Comparison of ENCODE assay signal across 15 cellular contexts in genomic region chr10:99537381-99538286, GRCh38. TPM values are rescaled to one million over a fixed set of nuclear protein-coding genes. Genes with fewer than 3 reads are reported as not detected.
A peak's percentile ranks its signal among the peaks of the same experiment; 100 is the strongest.
DNase-seq lines count a peak whose midpoint lies in the region; ATAC-seq and TF ChIP-seq lines count a peak whose summit lies in the region.
"Had no signal": no experiment of that assay in that cellular context is flagged by ENCODE, and none has a peak within 500 bp of the region (broad histone marks: within the 10 kb centered on the region; RNA-seq: fewer than 3 reads in every experiment).

No MANE protein-coding gene starts in this region.

- intact Hi-C loops in right cardiac atrium (cut with DNase I): no loop called here
- intact Hi-C loops in heart right ventricle (cut with DNase I): no loop called here
- intact Hi-C loops in mucosa of descending colon (cut with DNase I, micrococcal nuclease): loop anchor here in 1 of 2 donors (5.0 kb wide), 1 partner anchor 105 kb away; the partner anchor contains the start of gene GOT1

- no peak for TF ChIP-seq POLR2A in suprapubic skin (IDR thresholded peaks at IDR 0.05)

- 6% methylated on average over 43 of the region's 43 CpGs for WGBS in right cardiac atrium
- WGBS in heart right ventricle, 2 donors: 7% methylated on average over 42 to 43 of the region's 43 CpGs
- WGBS in suprapubic skin: 24% methylated on average over 32 of the region's 43 CpGs

- H3K4me3 ChIP-seq in right cardiac atrium (ENCODE audit: low read length): peak overlapping the region; percentile 11
- peak overlapping the region in 3 of 10 donors; percentile 20 to 36 (median 32) for H3K4me3 ChIP-seq in heart right ventricle
- H3K4me3 ChIP-seq in mucosa of descending colon: no peak overlapping the region
- H3K4me3 ChIP-seq in suprapubic skin: peak overlapping the region; percentile 50
- no peak overlapping the region for H3K4me3 ChIP-seq in brain microvascular endothelial cell (ENCODE audit: low read depth, low read length)

- DNase-seq in right cardiac atrium (no peak), heart right ventricle (no peak), mucosa of descending colon (no peak), suprapubic skin (ENCODE audit: low spot score in 2 of 2) (no peak), brain microvascular endothelial cell (no peak), ACHN (no peak), T1000 (lab: John Stamatoyannopoulos, UW) (no peak)
- DNase-seq: activated gamma-delta T cell, DMS79 treated with DMSO at 0.1 percent for 48 hours, NCI-H187, NCI-H526 treated with DMSO at 0.1 percent for 48 hours had no signal

- H3K4me1 ChIP-seq in right cardiac atrium (ENCODE audit: control insufficient read depth, insufficient read depth, low read length) (peaks cover 8% of the 10 kb centered on the region), heart right ventricle (peaks cover 7 to 55% (median 40%) of the 10 kb centered on the region in 9 donors), mucosa of descending colon (ENCODE audit: low read depth) (peaks cover 33% of the 10 kb centered on the region), suprapubic skin (peaks cover 54% of the 10 kb centered on the region)
- H3K4me1 ChIP-seq: parathyroid adenoma had no signal

- peaks cover 0 to 18% (median 15%) of the 10 kb centered on the region in 5 experiments for H3K9me3 Mint-ChIP-seq in brain

- no peak for TF ChIP-seq EP300 in suprapubic skin (IDR thresholded peaks at IDR 0.05)

- no peaks in the 10 kb centered on the region for H3K9me3 ChIP-seq in right cardiac atrium (ENCODE audit: control insufficient read depth, low read length)
- H3K9me3 ChIP-seq in heart right ventricle: no peaks in the 10 kb centered on the region
- no peaks in the 10 kb centered on the region for H3K9me3 ChIP-seq in mucosa of descending colon
- H3K9me3 ChIP-seq in suprapubic skin: no peaks in the 10 kb centered on the region

- no peak for TF ChIP-seq CTCF in heart right ventricle (IDR thresholded peaks at IDR 0.05)
- no peak for TF ChIP-seq CTCF in brain (conservative IDR thresholded peaks at IDR 0.05)
- no peak for TF ChIP-seq CTCF in mucosa of descending colon (IDR thresholded peaks at IDR 0.05)
- TF ChIP-seq CTCF in suprapubic skin (IDR thresholded peaks at IDR 0.05): no peak
- no peak for TF ChIP-seq CTCF in brain microvascular endothelial cell (IDR thresholded peaks at IDR 0.05; ENCODE audit: low read depth, low read length, missing control alignments)

- H3K4me3 Mint-ChIP-seq in brain: peak overlapping the region; percentile 18 to 82 (median 81)

- ATAC-seq in right cardiac atrium: no peak
- no peak for ATAC-seq in heart right ventricle
- peak; percentile 3 for ATAC-seq in mucosa of descending colon
- ATAC-seq: activated CD8-positive, alpha-beta T cell treated with anti-CD3 and anti-CD28 coated beads, Interleukin-2, amount 10 ng/mL, durations not matched to agents 7 days and 5 days; Right ventricle myocardium inferior had no signal

- peaks cover 97% of the 10 kb centered on the region for H3K27me3 Mint-ChIP-seq in brain

- H3K36me3 Mint-ChIP-seq in brain: no peaks in the 10 kb centered on the region

- H3K4me1 Mint-ChIP-seq in brain: peaks cover 48% of the 10 kb centered on the region

- no peak overlapping the region for H3K27ac Mint-ChIP-seq in brain
- H3K27ac Mint-ChIP-seq: activated CD8-positive, alpha-beta T cell treated with anti-CD3 and anti-CD28 coated beads, Interleukin-2, amount 10 ng/mL, durations not matched to agents 7 days and 5 days had no signal

- no peak overlapping the region for H3K27ac ChIP-seq in right cardiac atrium (ENCODE audit: low read length)
- no peak overlapping the region for H3K27ac ChIP-seq in heart right ventricle
- H3K27ac ChIP-seq in suprapubic skin: no peak overlapping the region
- H3K27ac ChIP-seq in brain microvascular endothelial cell: no peak overlapping the region
- H3K27ac ChIP-seq: parathyroid adenoma had no signal

- in situ Hi-C loops in brain microvascular endothelial cell (cut with HindIII; ENCODE audit: low pct_ligation_motif_present, low sequenced_read_pairs) (no loop called here), ACHN (cut with HindIII; ENCODE audit: low pct_ligation_motif_present, low pct_unique_long_range_greater_than_20kb, low sequenced_read_pairs) (no loop called here)

- H3K27me3 ChIP-seq in right cardiac atrium (ENCODE audit: control insufficient read depth, insufficient read depth) (no peaks in the 10 kb centered on the region), heart right ventricle (peaks cover 43 to 100% (median 99%) of the 10 kb centered on the region in 7 donors), suprapubic skin (peaks cover 100% of the 10 kb centered on the region), brain microvascular endothelial cell (replicated peaks) (peaks cover 95% of the 10 kb centered on the region)

- H3K36me3 ChIP-seq in heart right ventricle (no peaks in the 10 kb centered on the region), mucosa of descending colon (ENCODE audit: low read depth) (no peaks in the 10 kb centered on the region), suprapubic skin (no peaks in the 10 kb centered on the region), brain microvascular endothelial cell (replicated peaks) (no peaks in the 10 kb centered on the region)

RNA-seq across cellular contexts. Expression of gene NKX2-3, which starts 4.9 kb away (rescaled TPM):
- total RNA-seq in right cardiac atrium (not detected), heart right ventricle (not detected), mucosa of descending colon (10 to 100 TPM in 2 of 3 donors, 1 to 10 TPM in 1; 4.9 to 38.5 (median 11.0) TPM), suprapubic skin (not detected)
- polyA plus RNA-seq in right cardiac atrium (not detected), heart right ventricle (not detected), brain (ENCODE audit: insufficient read depth, low read depth, low replicate concordance) (not detected)
- total RNA-seq: activated CD8-positive, alpha-beta T cell treated with anti-CD3 and anti-CD28 coated beads, Interleukin-2, amount 10 ng/mL, durations not matched to agents 7 days and 5 days; Right ventricle myocardium inferior had no signal

Comparison
In these comparisons a context has a peak if more than half of its experiments do, and no peak if none do; other contexts are left out.
1. H3K4me3 ChIP-seq: peak in right cardiac atrium (single experiment) and suprapubic skin (single experiment); none in mucosa of descending colon (single experiment) and brain microvascular endothelial cell (single experiment).
2. RNA of gene NKX2-3, which starts 4.9 kb away (total RNA-seq): 4.9 to 38.5 TPM in mucosa of descending colon; not detected in right cardiac atrium, not detected in heart right ventricle and not detected in suprapubic skin; every median in the first group is over 4 times any median in the second.